ENCODE assay signal across 8 cellular contexts in the genomic region with DNA sequence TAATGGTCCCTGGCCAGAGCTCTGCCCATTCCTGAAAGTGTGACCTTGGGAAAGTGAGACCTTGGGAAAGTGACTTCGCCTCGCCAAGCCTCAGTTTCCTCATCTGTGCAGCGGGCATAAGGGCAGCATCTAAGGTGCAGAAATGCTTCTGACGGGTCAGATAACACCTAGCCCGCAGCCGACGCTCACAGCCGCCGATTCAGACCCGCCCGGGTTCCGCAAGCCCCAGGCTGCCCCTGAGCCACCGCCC. TPM values are rescaled to one million over a fixed set of nuclear protein-coding genes. Genes with fewer than 3 reads are reported as not detected.
DNase-seq lines count a peak whose midpoint lies in the region; ATAC-seq lines count a peak whose summit lies in the region.

No MANE protein-coding gene starts in this region.

- H3K9ac ChIP-seq in ES-I3 (ENCODE audit: low read depth, low read length): peak overlapping the region; percentile 79

- H3K9me3 Mint-ChIP-seq in activated CD8-positive, alpha-beta T cell treated with anti-CD3 and anti-CD28 coated beads, Interleukin-2, amount 10 ng/mL, durations not matched to agents 7 days and 5 days (ENCODE audit: insufficient read depth): peaks cover 3% of the 10 kb centered on the region
- no peaks in the 10 kb centered on the region for H3K9me3 Mint-ChIP-seq in stimulated activated naive CD8-positive, alpha-beta T cell treated with anti-CD3 and anti-CD28 coated beads, Interleukin-15, Interleukin-2, amounts not matched to agents 100 ng/mL and 50 ng/mL, for 24 hours

- H3K4me1 Mint-ChIP-seq in activated CD8-positive, alpha-beta T cell treated with anti-CD3 and anti-CD28 coated beads, Interleukin-2, amount 10 ng/mL, durations not matched to agents 7 days and 5 days (ENCODE audit: low read depth): peaks cover 76% of the 10 kb centered on the region
- H3K4me1 Mint-ChIP-seq in stimulated activated naive CD8-positive, alpha-beta T cell treated with anti-CD3 and anti-CD28 coated beads, Interleukin-15, Interleukin-2, amounts not matched to agents 100 ng/mL and 50 ng/mL, for 24 hours (ENCODE audit: low read depth): peaks cover 57% of the 10 kb centered on the region

- no CpG with 5 or more reads among the region's 13 CpGs for WGBS in iPS DF 6.9 (ENCODE audit: insufficient coverage, insufficient read length)

- peaks cover 38% of the 10 kb centered on the region for H3K36me3 Mint-ChIP-seq in activated CD8-positive, alpha-beta T cell treated with anti-CD3 and anti-CD28 coated beads, Interleukin-2, amount 10 ng/mL, durations not matched to agents 7 days and 5 days (ENCODE audit: low read depth)
- H3K36me3 Mint-ChIP-seq in stimulated activated naive CD8-positive, alpha-beta T cell treated with anti-CD3 and anti-CD28 coated beads, Interleukin-15, Interleukin-2, amounts not matched to agents 100 ng/mL and 50 ng/mL, for 24 hours (ENCODE audit: low read depth): peaks cover 26% of the 10 kb centered on the region

- CTCF ChIA-PET in activated CD8-positive, alpha-beta T cell treated with anti-CD3 and anti-CD28 coated beads, Interleukin-2, amount 10 ng/mL, durations not matched to agents 7 days and 5 days (lab: Charles Lee): interaction anchor here (0.7 to 5.8 kb wide), 14 partner anchors 10 to 284 kb away, joined by 3 to 45 read pairs (median 6); a partner anchor contains a TSS

- no peaks in the 10 kb centered on the region for H3K9me3 ChIP-seq in ES-I3 (ENCODE audit: control insufficient read depth, insufficient read depth, low read length)
- H3K9me3 ChIP-seq in iPS DF 6.9 (ENCODE audit: control insufficient read depth, insufficient read depth, low read length): no peaks in the 10 kb centered on the region

- H3K4me3 Mint-ChIP-seq in activated CD8-positive, alpha-beta T cell treated with anti-CD3 and anti-CD28 coated beads, Interleukin-2, amount 10 ng/mL, durations not matched to agents 7 days and 5 days: peak overlapping the region; percentile 86
- peak overlapping the region; percentile 95 for H3K4me3 Mint-ChIP-seq in stimulated activated naive CD8-positive, alpha-beta T cell treated with anti-CD3 and anti-CD28 coated beads, Interleukin-15, Interleukin-2, amounts not matched to agents 100 ng/mL and 50 ng/mL, for 24 hours

- H3K27me3 Mint-ChIP-seq in activated CD8-positive, alpha-beta T cell treated with anti-CD3 and anti-CD28 coated beads, Interleukin-2, amount 10 ng/mL, durations not matched to agents 7 days and 5 days (ENCODE audit: low read depth): peaks cover 16% of the 10 kb centered on the region
- H3K27me3 Mint-ChIP-seq in stimulated activated naive CD8-positive, alpha-beta T cell treated with anti-CD3 and anti-CD28 coated beads, Interleukin-15, Interleukin-2, amounts not matched to agents 100 ng/mL and 50 ng/mL, for 24 hours: no peaks in the 10 kb centered on the region

- H3K27ac Mint-ChIP-seq in activated CD8-positive, alpha-beta T cell treated with anti-CD3 and anti-CD28 coated beads, Interleukin-2, amount 10 ng/mL, durations not matched to agents 7 days and 5 days: peak overlapping the region; percentile 81
- H3K27ac Mint-ChIP-seq in stimulated activated naive CD8-positive, alpha-beta T cell treated with anti-CD3 and anti-CD28 coated beads, Interleukin-15, Interleukin-2, amounts not matched to agents 100 ng/mL and 50 ng/mL, for 24 hours: peak overlapping the region; percentile 88

- H3K36me3 ChIP-seq in ES-I3 (ENCODE audit: insufficient read depth, low read length): no peaks in the 10 kb centered on the region
- H3K36me3 ChIP-seq in iPS DF 6.9 (ENCODE audit: control insufficient read depth, insufficient read depth, low read length): no peaks in the 10 kb centered on the region

- DNase-seq in activated CD8-positive, alpha-beta T cell treated with anti-CD3 and anti-CD28 coated beads, Interleukin-2, amount 10 ng/mL, durations not matched to agents 7 days and 5 days: peak; percentile 30
- DNase-seq in iPS DF 6.9 (ENCODE audit: low read depth, low spot score) (no peak), NCI-H1436 (lab: John Stamatoyannopoulos, UW) (no peak), NCI-H2227 treated with DMSO at 0.1 percent for 48 hours (lab: John Stamatoyannopoulos, UW) (no peak)

- POLR2A ChIA-PET in activated CD8-positive, alpha-beta T cell treated with anti-CD3 and anti-CD28 coated beads, Interleukin-2, amount 10 ng/mL, durations not matched to agents 7 days and 5 days (lab: Charles Lee): interaction anchor here (0.9 to 2.6 kb wide), 4 partner anchors 15 to 75 kb away, joined by 3 to 10 read pairs (median 8); a partner anchor contains a TSS

- no peaks in the 10 kb centered on the region for H3K27me3 ChIP-seq in iPS DF 6.9 (ENCODE audit: control insufficient read depth, insufficient read depth, low read length)

- H3K4me3 ChIP-seq in iPS DF 6.9 (ENCODE audit: low read length): peak overlapping the region; percentile 81; the same call in 1 of the 2 replicates

- ATAC-seq in HG02759 (IDR thresholded peaks at IDR 0.05; ENCODE audit: unreplicated experiment) (peak; percentile 25), GM21367 (IDR thresholded peaks at IDR 0.05; ENCODE audit: unreplicated experiment) (no peak)
- peak; percentile 13 for ATAC-seq in activated CD8-positive, alpha-beta T cell treated with anti-CD3 and anti-CD28 coated beads, Interleukin-2, amount 10 ng/mL, durations not matched to agents 7 days and 5 days

- no peak overlapping the region for H3K27ac ChIP-seq in iPS DF 6.9 (ENCODE audit: low read length)

- H3K4me1 ChIP-seq in ES-I3 (ENCODE audit: insufficient read depth, low read length): peaks cover 17% of the 10 kb centered on the region
- H3K4me1 ChIP-seq in iPS DF 6.9 (ENCODE audit: control insufficient read depth, insufficient read depth, low read length): peaks cover 7% of the 10 kb centered on the region

RNA-seq across cellular contexts. Expression of a gene that starts 0.5 kb away (rescaled TPM):
- 100 to 1,000 TPM; 288 to 291 TPM for total RNA-seq in activated CD8-positive, alpha-beta T cell treated with anti-CD3 and anti-CD28 coated beads, Interleukin-2, amount 10 ng/mL, durations not matched to agents 7 days and 5 days
